In genomic region chr15:32861741-32862140, GRCh38 we compare ENCODE assay signal across 8 cellular contexts.
DNase-seq lines count a peak whose midpoint lies in the region; ATAC-seq and TF ChIP-seq lines count a peak whose summit lies in the region.

No MANE protein-coding gene starts in this region.

- H3K4me1 Mint-ChIP-seq in stimulated activated naive CD8-positive, alpha-beta T cell treated with anti-CD3 and anti-CD28 coated beads, Interleukin-15, amount 100 ng/mL, for 72 hours = no peaks in the 10 kb centered on the region

- TF ChIP-seq CTCF in sigmoid colon (IDR thresholded peaks at IDR 0.05) (no peak), RWPE1 (conservative IDR thresholded peaks at IDR 0.05; ENCODE audit: low read depth) (no peak)

- H3K36me3 ChIP-seq in sigmoid colon = no peaks in the 10 kb centered on the region

- H3K9me3 ChIP-seq in sigmoid colon = no peaks in the 10 kb centered on the region

- peak overlapping the region in 3 of 4 donors; percentile 6 to 22 (median 11) for H3K4me3 ChIP-seq in sigmoid colon

- 47 to 80% methylated on average over 14 of the region's 14 CpGs for WGBS in sigmoid colon, 2 donors

- H3K27ac Mint-ChIP-seq in stimulated activated naive CD8-positive, alpha-beta T cell treated with anti-CD3 and anti-CD28 coated beads, Interleukin-15, amount 100 ng/mL, for 72 hours = no peak overlapping the region

- no peaks in the 10 kb centered on the region for H3K9me3 Mint-ChIP-seq in stimulated activated naive CD8-positive, alpha-beta T cell treated with anti-CD3 and anti-CD28 coated beads, Interleukin-15, amount 100 ng/mL, for 72 hours

- no peak for TF ChIP-seq EP300 in sigmoid colon (IDR thresholded peaks at IDR 0.05)

- peak; percentile 53 for ATAC-seq in GM18858 (IDR thresholded peaks at IDR 0.05; ENCODE audit: unreplicated experiment)
- ATAC-seq in GM21447 (IDR thresholded peaks at IDR 0.05; ENCODE audit: unreplicated experiment) = no peak
- no peak for ATAC-seq in stimulated activated naive CD8-positive, alpha-beta T cell treated with anti-CD3 and anti-CD28 coated beads, Interleukin-15, amount 100 ng/mL, for 72 hours

- H3K27me3 Mint-ChIP-seq in stimulated activated naive CD8-positive, alpha-beta T cell treated with anti-CD3 and anti-CD28 coated beads, Interleukin-15, amount 100 ng/mL, for 72 hours = no peaks in the 10 kb centered on the region

- TF ChIP-seq POLR2A in sigmoid colon (IDR thresholded peaks at IDR 0.05) = no peak

- peaks cover 0 to 49% (median 16%) of the 10 kb centered on the region in 4 donors for H3K4me1 ChIP-seq in sigmoid colon

- H3K27ac ChIP-seq in sigmoid colon = peak overlapping the region in 3 of 4 donors; percentile 51 to 63 (median 53)
- no peak overlapping the region for H3K27ac ChIP-seq in RWPE1

- CTCF ChIA-PET in RWPE1 (lab: Yijun Ruan, JAX) = no interaction called here

- H3K4me3 Mint-ChIP-seq in stimulated activated naive CD8-positive, alpha-beta T cell treated with anti-CD3 and anti-CD28 coated beads, Interleukin-15, amount 100 ng/mL, for 72 hours = no peak overlapping the region

- no peaks in the 10 kb centered on the region for H3K27me3 ChIP-seq in sigmoid colon

- POLR2A ChIA-PET in RWPE1 (lab: Yijun Ruan, JAX; ENCODE audit: low non-redundant PET) = no interaction called here

- intact Hi-C loops in sigmoid colon (cut with DNase I) = no loop called here

- DNase-seq in RPMI7951 (ENCODE audit: low read depth) (peak; percentile 97), globus pallidus (ENCODE audit: low spot score) (peak; percentile 65), sigmoid colon (no peak), GF-D8 (lab: John Stamatoyannopoulos, UW) (no peak), RWPE1 (ENCODE audit: low spot score) (no peak)
- DNase-seq in stimulated activated naive CD8-positive, alpha-beta T cell treated with anti-CD3 and anti-CD28 coated beads, Interleukin-15, amount 100 ng/mL, for 72 hours = no peak

Comparison
In these comparisons a context has a peak if more than half of its experiments do, and no peak if none do; other contexts are left out.
1. DNase-seq: peak in RPMI7951 (single experiment) and globus pallidus (single experiment); none in sigmoid colon (single experiment), GF-D8 (single experiment), RWPE1 (single experiment) and stimulated activated naive CD8-positive, alpha-beta T cell treated with anti-CD3 and anti-CD28 coated beads, Interleukin-15, amount 100 ng/mL, for 72 hours (0 of 2).